ENCODE assay signal across 1 cellular context in the genomic region with DNA sequence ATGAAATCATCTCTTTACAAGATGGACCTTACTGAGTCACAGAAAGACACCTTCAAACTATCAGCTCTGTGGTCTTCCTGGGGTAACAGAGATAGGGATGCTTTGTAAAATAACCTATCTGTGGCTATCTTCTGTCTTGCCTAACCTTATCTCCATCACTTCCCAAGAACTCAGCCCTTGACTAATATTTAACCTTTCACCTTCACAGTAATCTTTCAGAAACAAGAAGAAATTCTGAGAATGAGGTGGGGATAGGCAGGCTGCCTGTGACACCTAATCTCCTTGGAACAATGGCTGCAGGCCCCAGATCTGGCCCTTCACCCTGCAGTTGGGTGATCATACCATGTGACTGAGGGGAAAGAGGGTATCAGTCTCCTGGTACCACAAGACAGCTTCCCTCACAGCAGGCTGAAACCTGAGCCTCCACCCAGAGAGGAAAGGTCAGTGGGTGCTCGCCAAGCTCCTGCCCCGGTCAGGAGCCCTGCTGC.
TF ChIP-seq lines count a peak whose summit lies in the region.

No MANE protein-coding gene starts in this region.

TF ChIP-seq in K562, 482 proteins besides CTCF, POLR2A, EP300 and RAD21 (continued from another document and continues in another):
- TF ChIP-seq BRF1 (IDR thresholded peaks at IDR 0.05; ENCODE audit: borderline replicate concordance, extremely low read depth, insufficient read length) = no peak
- 0 out of 2 replicates have a peak, but pooled peaks have one; percentile 29 for TF ChIP-seq ZNF134 (CRISPR knock-in tag; conservative IDR thresholded peaks at IDR 0.05)
- TF ChIP-seq IRF2 (CRISPR knock-in tag; IDR thresholded peaks at IDR 0.05) = no peak
- peak; percentile 95 for TF ChIP-seq POLR2AphosphoS5 (IDR thresholded peaks at IDR 0.05; ENCODE audit: control insufficient read depth, insufficient read depth, low read depth, low read length)
- TF ChIP-seq, protein P1, sequence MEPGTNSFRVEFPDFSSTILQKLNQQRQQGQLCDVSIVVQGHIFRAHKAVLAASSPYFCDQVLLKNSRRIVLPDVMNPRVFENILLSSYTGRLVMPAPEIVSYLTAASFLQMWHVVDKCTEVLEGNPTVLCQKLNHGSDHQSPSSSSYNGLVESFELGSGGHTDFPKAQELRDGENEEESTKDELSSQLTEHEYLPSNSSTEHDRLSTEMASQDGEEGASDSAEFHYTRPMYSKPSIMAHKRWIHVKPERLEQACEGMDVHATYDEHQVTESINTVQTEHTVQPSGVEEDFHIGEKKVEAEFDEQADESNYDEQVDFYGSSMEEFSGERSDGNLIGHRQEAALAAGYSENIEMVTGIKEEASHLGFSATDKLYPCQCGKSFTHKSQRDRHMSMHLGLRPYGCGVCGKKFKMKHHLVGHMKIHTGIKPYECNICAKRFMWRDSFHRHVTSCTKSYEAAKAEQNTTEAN (CRISPR knock-in tag; IDR thresholded peaks at IDR 0.05) = no peak
- TF ChIP-seq POLR2H (tag; IDR thresholded peaks at IDR 0.05; ENCODE audit: low read depth) = no peak
- TF ChIP-seq, protein P2, sequence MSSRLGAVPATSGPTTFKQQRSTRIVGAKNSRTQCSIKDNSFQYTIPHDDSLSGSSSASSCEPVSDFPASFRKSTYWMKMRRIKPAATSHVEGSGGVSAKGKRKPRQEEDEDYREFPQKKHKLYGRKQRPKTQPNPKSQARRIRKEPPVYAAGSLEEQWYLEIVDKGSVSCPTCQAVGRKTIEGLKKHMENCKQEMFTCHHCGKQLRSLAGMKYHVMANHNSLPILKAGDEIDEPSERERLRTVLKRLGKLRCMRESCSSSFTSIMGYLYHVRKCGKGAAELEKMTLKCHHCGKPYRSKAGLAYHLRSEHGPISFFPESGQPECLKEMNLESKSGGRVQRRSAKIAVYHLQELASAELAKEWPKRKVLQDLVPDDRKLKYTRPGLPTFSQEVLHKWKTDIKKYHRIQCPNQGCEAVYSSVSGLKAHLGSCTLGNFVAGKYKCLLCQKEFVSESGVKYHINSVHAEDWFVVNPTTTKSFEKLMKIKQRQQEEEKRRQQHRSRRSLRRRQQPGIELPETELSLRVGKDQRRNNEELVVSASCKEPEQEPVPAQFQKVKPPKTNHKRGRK (tag; IDR thresholded peaks at IDR 0.05) = no peak
- peak; percentile 100 for TF ChIP-seq CBFA2T2 (conservative IDR thresholded peaks at IDR 0.05)
- no peak for TF ChIP-seq PHF20 (IDR thresholded peaks at IDR 0.05; ENCODE audit: partially characterized antibody)
- TF ChIP-seq GTF2F1 (IDR thresholded peaks at IDR 0.05; ENCODE audit: low read depth, low read length) = no peak
- TF ChIP-seq KAT8 (IDR thresholded peaks at IDR 0.05; ENCODE audit: low read depth) = no peak
- no peak for TF ChIP-seq NFYB (IDR thresholded peaks at IDR 0.05; ENCODE audit: extremely low read depth, insufficient read length)
- no peak for TF ChIP-seq ZFX (CRISPR knock-in tag; IDR thresholded peaks at IDR 0.05)
- TF ChIP-seq, protein P3, sequence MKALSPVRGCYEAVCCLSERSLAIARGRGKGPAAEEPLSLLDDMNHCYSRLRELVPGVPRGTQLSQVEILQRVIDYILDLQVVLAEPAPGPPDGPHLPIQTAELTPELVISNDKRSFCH (CRISPR knock-in tag; IDR thresholded peaks at IDR 0.05) = no peak
- TF ChIP-seq, protein P3 (tag; IDR thresholded peaks at IDR 0.05) = peak; percentile 93
- TF ChIP-seq HDGF (IDR thresholded peaks at IDR 0.05) = no peak
- TF ChIP-seq, protein P4, sequence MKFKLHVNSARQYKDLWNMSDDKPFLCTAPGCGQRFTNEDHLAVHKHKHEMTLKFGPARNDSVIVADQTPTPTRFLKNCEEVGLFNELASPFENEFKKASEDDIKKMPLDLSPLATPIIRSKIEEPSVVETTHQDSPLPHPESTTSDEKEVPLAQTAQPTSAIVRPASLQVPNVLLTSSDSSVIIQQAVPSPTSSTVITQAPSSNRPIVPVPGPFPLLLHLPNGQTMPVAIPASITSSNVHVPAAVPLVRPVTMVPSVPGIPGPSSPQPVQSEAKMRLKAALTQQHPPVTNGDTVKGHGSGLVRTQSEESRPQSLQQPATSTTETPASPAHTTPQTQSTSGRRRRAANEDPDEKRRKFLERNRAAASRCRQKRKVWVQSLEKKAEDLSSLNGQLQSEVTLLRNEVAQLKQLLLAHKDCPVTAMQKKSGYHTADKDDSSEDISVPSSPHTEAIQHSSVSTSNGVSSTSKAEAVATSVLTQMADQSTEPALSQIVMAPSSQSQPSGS (CRISPR knock-in tag; IDR thresholded peaks at IDR 0.05) = no peak
- no peak for TF ChIP-seq SAP30 (IDR thresholded peaks at IDR 0.05; ENCODE audit: borderline replicate concordance, insufficient read depth, low read depth, low read length, poor library complexity, severe bottlenecking)
- no peak for TF ChIP-seq GTF2A2 (tag; IDR thresholded peaks at IDR 0.05)
- TF ChIP-seq, protein P5, sequence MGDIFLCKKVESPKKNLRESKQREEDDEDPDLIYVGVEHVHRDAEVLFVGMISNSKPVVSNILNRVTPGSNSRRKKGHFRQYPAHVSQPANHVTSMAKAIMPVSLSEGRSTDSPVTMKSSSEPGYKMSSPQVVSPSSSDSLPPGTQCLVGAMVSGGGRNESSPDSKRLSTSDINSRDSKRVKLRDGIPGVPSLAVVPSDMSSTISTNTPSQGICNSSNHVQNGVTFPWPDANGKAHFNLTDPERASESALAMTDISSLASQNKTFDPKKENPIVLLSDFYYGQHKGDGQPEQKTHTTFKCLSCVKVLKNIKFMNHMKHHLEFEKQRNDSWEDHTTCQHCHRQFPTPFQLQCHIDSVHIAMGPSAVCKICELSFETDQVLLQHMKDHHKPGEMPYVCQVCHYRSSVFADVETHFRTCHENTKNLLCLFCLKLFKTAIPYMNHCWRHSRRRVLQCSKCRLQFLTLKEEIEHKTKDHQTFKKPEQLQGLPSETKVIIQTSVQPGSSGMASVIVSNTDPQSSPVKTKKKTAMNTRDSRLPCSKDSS (IDR thresholded peaks at IDR 0.05; ENCODE audit: low read depth, partially characterized antibody) = no peak
- TF ChIP-seq ELF2 (CRISPR knock-in tag; IDR thresholded peaks at IDR 0.05) = no peak
- TF ChIP-seq TCF3 (CRISPR knock-in tag; IDR thresholded peaks at IDR 0.05) = peak; percentile 99
- TF ChIP-seq SPI1 (IDR thresholded peaks at IDR 0.05; ENCODE audit: borderline replicate concordance, low read depth, low read length) = no peak
- peak; percentile 74 for TF ChIP-seq ZNF175 (CRISPR knock-in tag; IDR thresholded peaks at IDR 0.05; ENCODE audit: low read depth)
- TF ChIP-seq, protein P6, sequence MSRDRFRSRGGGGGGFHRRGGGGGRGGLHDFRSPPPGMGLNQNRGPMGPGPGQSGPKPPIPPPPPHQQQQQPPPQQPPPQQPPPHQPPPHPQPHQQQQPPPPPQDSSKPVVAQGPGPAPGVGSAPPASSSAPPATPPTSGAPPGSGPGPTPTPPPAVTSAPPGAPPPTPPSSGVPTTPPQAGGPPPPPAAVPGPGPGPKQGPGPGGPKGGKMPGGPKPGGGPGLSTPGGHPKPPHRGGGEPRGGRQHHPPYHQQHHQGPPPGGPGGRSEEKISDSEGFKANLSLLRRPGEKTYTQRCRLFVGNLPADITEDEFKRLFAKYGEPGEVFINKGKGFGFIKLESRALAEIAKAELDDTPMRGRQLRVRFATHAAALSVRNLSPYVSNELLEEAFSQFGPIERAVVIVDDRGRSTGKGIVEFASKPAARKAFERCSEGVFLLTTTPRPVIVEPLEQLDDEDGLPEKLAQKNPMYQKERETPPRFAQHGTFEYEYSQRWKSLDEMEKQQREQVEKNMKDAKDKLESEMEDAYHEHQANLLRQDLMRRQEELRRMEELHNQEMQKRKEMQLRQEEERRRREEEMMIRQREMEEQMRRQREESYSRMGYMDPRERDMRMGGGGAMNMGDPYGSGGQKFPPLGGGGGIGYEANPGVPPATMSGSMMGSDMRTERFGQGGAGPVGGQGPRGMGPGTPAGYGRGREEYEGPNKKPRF (IDR thresholded peaks at IDR 0.05; ENCODE audit: low read depth, low read length) = no peak
- no peak for TF ChIP-seq ZNF324 (CRISPR knock-in tag; IDR thresholded peaks at IDR 0.05)
- TF ChIP-seq FOS (IDR thresholded peaks at IDR 0.05; ENCODE audit: extremely low read depth, insufficient read length) = no peak
- peak; percentile 86 for TF ChIP-seq NBN (IDR thresholded peaks at IDR 0.05; ENCODE audit: low read depth)
- no peak for TF ChIP-seq MAZ (CRISPR knock-in tag; conservative IDR thresholded peaks at IDR 0.05 in 1 of 2, IDR thresholded peaks at IDR 0.05 in 1 of 2)
- no peak for TF ChIP-seq ZNF316 (IDR thresholded peaks at IDR 0.05)
- no peak; the same call in 1 of the 2 replicates for TF ChIP-seq GATAD2A (IDR thresholded peaks at IDR 0.05)
- no peak for TF ChIP-seq TAF7 (tag; IDR thresholded peaks at IDR 0.05)
- TF ChIP-seq, protein P7, sequence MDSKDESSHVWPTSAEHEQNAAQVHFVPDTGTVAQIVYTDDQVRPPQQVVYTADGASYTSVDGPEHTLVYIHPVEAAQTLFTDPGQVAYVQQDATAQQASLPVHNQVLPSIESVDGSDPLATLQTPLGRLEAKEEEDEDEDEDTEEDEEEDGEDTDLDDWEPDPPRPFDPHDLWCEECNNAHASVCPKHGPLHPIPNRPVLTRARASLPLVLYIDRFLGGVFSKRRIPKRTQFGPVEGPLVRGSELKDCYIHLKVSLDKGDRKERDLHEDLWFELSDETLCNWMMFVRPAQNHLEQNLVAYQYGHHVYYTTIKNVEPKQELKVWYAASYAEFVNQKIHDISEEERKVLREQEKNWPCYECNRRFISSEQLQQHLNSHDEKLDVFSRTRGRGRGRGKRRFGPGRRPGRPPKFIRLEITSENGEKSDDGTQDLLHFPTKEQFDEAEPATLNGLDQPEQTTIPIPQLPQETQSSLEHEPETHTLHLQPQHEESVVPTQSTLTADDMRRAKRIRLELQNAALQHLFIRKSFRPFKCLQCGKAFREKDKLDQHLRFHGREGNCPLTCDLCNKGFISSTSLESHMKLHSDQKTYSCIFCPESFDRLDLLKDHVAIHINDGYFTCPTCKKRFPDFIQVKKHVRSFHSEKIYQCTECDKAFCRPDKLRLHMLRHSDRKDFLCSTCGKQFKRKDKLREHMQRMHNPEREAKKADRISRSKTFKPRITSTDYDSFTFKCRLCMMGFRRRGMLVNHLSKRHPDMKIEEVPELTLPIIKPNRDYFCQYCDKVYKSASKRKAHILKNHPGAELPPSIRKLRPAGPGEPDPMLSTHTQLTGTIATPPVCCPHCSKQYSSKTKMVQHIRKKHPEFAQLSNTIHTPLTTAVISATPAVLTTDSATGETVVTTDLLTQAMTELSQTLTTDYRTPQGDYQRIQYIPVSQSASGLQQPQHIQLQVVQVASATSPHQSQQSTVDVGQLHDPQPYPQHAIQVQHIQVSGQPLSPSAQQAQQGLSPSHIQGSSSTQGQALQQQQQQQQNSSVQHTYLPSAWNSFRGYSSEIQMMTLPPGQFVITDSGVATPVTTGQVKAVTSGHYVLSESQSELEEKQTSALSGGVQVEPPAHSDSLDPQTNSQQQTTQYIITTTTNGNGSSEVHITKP (IDR thresholded peaks at IDR 0.05; ENCODE audit: partially characterized antibody) = peak; percentile 93
- TF ChIP-seq, protein P8, sequence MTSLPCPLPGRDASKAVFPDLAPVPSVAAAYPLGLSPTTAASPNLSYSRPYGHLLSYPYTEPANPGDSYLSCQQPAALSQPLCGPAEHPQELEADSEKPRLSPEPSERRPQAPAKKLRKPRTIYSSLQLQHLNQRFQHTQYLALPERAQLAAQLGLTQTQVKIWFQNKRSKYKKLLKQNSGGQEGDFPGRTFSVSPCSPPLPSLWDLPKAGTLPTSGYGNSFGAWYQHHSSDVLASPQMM (CRISPR knock-in tag; IDR thresholded peaks at IDR 0.05) = no peak
- TF ChIP-seq GABPA (tag; conservative IDR thresholded peaks at IDR 0.05; ENCODE audit: low read depth) = no peak
- no peak for TF ChIP-seq CCAR2 (IDR thresholded peaks at IDR 0.05; ENCODE audit: low read depth, low read length)
- no peak for TF ChIP-seq RBBP5 (IDR thresholded peaks at IDR 0.05; ENCODE audit: borderline replicate concordance, insufficient read depth, low read length, poor library complexity, severe bottlenecking)
- no peak for TF ChIP-seq ZNF165 (CRISPR knock-in tag; IDR thresholded peaks at IDR 0.05; ENCODE audit: borderline replicate concordance)
- TF ChIP-seq MEF2A (IDR thresholded peaks at IDR 0.05; ENCODE audit: control insufficient read depth, low read depth, low read length) = no peak
- TF ChIP-seq SETDB1 (IDR thresholded peaks at IDR 0.05; ENCODE audit: low read length) = no peak
- no peak for TF ChIP-seq ZNF778 (CRISPR knock-in tag; IDR thresholded peaks at IDR 0.05)
- no peak for TF ChIP-seq ZNF436 (CRISPR knock-in tag; IDR thresholded peaks at IDR 0.05)
- TF ChIP-seq COPS2 (conservative IDR thresholded peaks at IDR 0.05) = no peak
- TF ChIP-seq TSC22D4 (tag; IDR thresholded peaks at IDR 0.05) = no peak
- no peak for TF ChIP-seq KLF1 (tag; IDR thresholded peaks at IDR 0.05)
- TF ChIP-seq SMARCA5 (IDR thresholded peaks at IDR 0.05) = no peak
- TF ChIP-seq, protein P9, sequence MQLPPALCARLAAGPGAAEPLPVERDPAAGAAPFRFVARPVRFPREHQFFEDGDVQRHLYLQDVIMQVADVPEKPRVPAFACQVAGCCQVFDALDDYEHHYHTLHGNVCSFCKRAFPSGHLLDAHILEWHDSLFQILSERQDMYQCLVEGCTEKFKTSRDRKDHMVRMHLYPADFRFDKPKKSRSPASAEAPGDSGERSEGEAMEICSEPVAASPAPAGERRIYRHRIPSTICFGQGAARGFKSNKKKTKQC (CRISPR knock-in tag; IDR thresholded peaks at IDR 0.05) = no peak
- TF ChIP-seq SMARCA4 (IDR thresholded peaks at IDR 0.05) = peak; percentile 97
- no peak for TF ChIP-seq ZFPM2 (CRISPR knock-in tag; IDR thresholded peaks at IDR 0.05)
- peak; percentile 74 for TF ChIP-seq TAF9B (IDR thresholded peaks at IDR 0.05; ENCODE audit: partially characterized antibody)
- no peak for TF ChIP-seq CHCHD3 (CRISPR knock-in tag; IDR thresholded peaks at IDR 0.05)
- peak; percentile 99 for TF ChIP-seq STAT5A (IDR thresholded peaks at IDR 0.05; ENCODE audit: borderline replicate concordance, low read length)
- TF ChIP-seq, protein P10, sequence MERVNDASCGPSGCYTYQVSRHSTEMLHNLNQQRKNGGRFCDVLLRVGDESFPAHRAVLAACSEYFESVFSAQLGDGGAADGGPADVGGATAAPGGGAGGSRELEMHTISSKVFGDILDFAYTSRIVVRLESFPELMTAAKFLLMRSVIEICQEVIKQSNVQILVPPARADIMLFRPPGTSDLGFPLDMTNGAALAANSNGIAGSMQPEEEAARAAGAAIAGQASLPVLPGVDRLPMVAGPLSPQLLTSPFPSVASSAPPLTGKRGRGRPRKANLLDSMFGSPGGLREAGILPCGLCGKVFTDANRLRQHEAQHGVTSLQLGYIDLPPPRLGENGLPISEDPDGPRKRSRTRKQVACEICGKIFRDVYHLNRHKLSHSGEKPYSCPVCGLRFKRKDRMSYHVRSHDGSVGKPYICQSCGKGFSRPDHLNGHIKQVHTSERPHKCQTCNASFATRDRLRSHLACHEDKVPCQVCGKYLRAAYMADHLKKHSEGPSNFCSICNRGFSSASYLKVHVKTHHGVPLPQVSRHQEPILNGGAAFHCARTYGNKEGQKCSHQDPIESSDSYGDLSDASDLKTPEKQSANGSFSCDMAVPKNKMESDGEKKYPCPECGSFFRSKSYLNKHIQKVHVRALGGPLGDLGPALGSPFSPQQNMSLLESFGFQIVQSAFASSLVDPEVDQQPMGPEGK (CRISPR knock-in tag; IDR thresholded peaks at IDR 0.05; ENCODE audit: borderline replicate concordance) = no peak
- TF ChIP-seq, protein P11, sequence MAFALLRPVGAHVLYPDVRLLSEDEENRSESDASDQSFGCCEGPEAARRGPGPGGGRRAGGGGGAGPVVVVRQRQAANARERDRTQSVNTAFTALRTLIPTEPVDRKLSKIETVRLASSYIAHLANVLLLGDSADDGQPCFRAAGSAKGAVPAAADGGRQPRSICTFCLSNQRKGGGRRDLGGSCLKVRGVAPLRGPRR (CRISPR knock-in tag; IDR thresholded peaks at IDR 0.05) = no peak
- peak; percentile 87 to 99 for TF ChIP-seq ARNT (IDR thresholded peaks at IDR 0.05)
